In genomic region chr11:3671334-3672254, GRCh38 we compare ENCODE assay signal across 12 cellular contexts. TPM values are rescaled to one million over a fixed set of nuclear protein-coding genes. Genes with fewer than 3 reads are reported as not detected.
DNase-seq lines count a peak whose midpoint lies in the region; ATAC-seq and TF ChIP-seq lines count a peak whose summit lies in the region.
"Had no signal": no experiment of that assay in that cellular context is flagged by ENCODE, and none has a peak within 500 bp of the region (broad histone marks: within the 10 kb centered on the region; RNA-seq: fewer than 3 reads in every experiment).

CHRNA10 (minus strand) TSS chr11:3671384; CDS start chr11:3671312, 72 bp downstream.

- no peak for DNase-seq in T-helper 2 cell treated with Interferon-gamma antibody and Interleukin-4, amounts not matched to agents 5 μg/mL and 100 μg/mL, for 36 hours (ENCODE audit: low spot score)
- no peak for DNase-seq in T-helper 2 cell
- DNase-seq in Calu3: no peak
- no peak for DNase-seq in T-helper 17 cell
- DNase-seq in immature natural killer cell: no peak
- DNase-seq in foreskin melanocyte: no peak
- no peak for DNase-seq in SJCRH30
- DNase-seq: activated CD8-positive, alpha-beta memory T cell treated with anti-CD3 and anti-CD28 coated beads, Interleukin-2, amount 50 U/mL, for 4 hours; aorta; GM23248; islet precursor cell had no signal

- no peaks in the 10 kb centered on the region for H3K27me3 Mint-ChIP-seq in T-helper 2 cell treated with Interferon-gamma antibody and Interleukin-4, amounts not matched to agents 5 μg/mL and 100 μg/mL, for 36 hours (ENCODE audit: low read depth)
- H3K27me3 Mint-ChIP-seq in Calu3 (ENCODE audit: unreplicated experiment): no peaks in the 10 kb centered on the region
- H3K27me3 Mint-ChIP-seq in T-helper 17 cell: no peaks in the 10 kb centered on the region
- H3K27me3 Mint-ChIP-seq in immature natural killer cell (ENCODE audit: low read depth in 3 of 3): peaks cover 0 to 4% (median 3%) of the 10 kb centered on the region in 3 donors

- H3K27ac ChIP-seq in SJCRH30: no peak within 1 kb of the TSS
- H3K27ac ChIP-seq: GM23248 had no signal

- ATAC-seq in T-helper 17 cell (no peak), GM21619 (IDR thresholded peaks at IDR 0.05; ENCODE audit: unreplicated experiment) (no peak)

- H3K27ac Mint-ChIP-seq in T-helper 2 cell treated with Interferon-gamma antibody and Interleukin-4, amounts not matched to agents 5 μg/mL and 100 μg/mL, for 36 hours: peak within 1 kb of the TSS; percentile 37
- H3K27ac Mint-ChIP-seq in Calu3 (ENCODE audit: unreplicated experiment) (peak within 1 kb of the TSS; percentile 25), T-helper 17 cell (peak within 1 kb of the TSS; percentile 59), immature natural killer cell (peak within 1 kb of the TSS; percentile 5 to 64 (median 34))

- peaks cover 37% of the 10 kb centered on the region for H3K36me3 Mint-ChIP-seq in T-helper 2 cell treated with Interferon-gamma antibody and Interleukin-4, amounts not matched to agents 5 μg/mL and 100 μg/mL, for 36 hours (ENCODE audit: low read depth)
- H3K36me3 Mint-ChIP-seq in Calu3 (ENCODE audit: insufficient read depth, unreplicated experiment) (peaks cover 33% of the 10 kb centered on the region), T-helper 17 cell (ENCODE audit: low read depth) (peaks cover 22% of the 10 kb centered on the region), immature natural killer cell (peaks cover 25 to 54% (median 37%) of the 10 kb centered on the region in 3 donors)

- TF ChIP-seq CTCF in Calu3 (IDR thresholded peaks at IDR 0.05; ENCODE audit: unreplicated experiment): no peak

- H3K4me3 ChIP-seq in SJCRH30: no peak within 1 kb of the TSS
- H3K4me3 ChIP-seq: GM23248 had no signal

- no peaks in the 10 kb centered on the region for H3K9me3 Mint-ChIP-seq in T-helper 2 cell treated with Interferon-gamma antibody and Interleukin-4, amounts not matched to agents 5 μg/mL and 100 μg/mL, for 36 hours
- no peaks in the 10 kb centered on the region for H3K9me3 Mint-ChIP-seq in Calu3 (ENCODE audit: low read depth, unreplicated experiment)
- H3K9me3 Mint-ChIP-seq in immature natural killer cell: no peaks in the 10 kb centered on the region

- H3K4me1 ChIP-seq in SJCRH30: no peaks in the 10 kb centered on the region

- intact Hi-C loops in Calu3 (cut with micrococcal nuclease; ENCODE audit: unreplicated experiment): no loop called here

- H3K27me3 ChIP-seq in SJCRH30: no peaks in the 10 kb centered on the region

- H3K9me3 ChIP-seq in T-helper 17 cell (ENCODE audit: control insufficient read depth, low read length, poor library complexity, severe bottlenecking) (no peaks in the 10 kb centered on the region), SJCRH30 (replicated peaks) (no peaks in the 10 kb centered on the region)

- H3K4me3 Mint-ChIP-seq in T-helper 2 cell treated with Interferon-gamma antibody and Interleukin-4, amounts not matched to agents 5 μg/mL and 100 μg/mL, for 36 hours: no peak within 1 kb of the TSS
- H3K4me3 Mint-ChIP-seq in Calu3 (ENCODE audit: low read depth, unreplicated experiment): no peak within 1 kb of the TSS
- H3K4me3 Mint-ChIP-seq in T-helper 17 cell: no peak within 1 kb of the TSS
- no peak within 1 kb of the TSS for H3K4me3 Mint-ChIP-seq in immature natural killer cell

- no TSS peak for BruUV-seq in Calu3 (replicated peaks; lab: Mats Ljungman, UMichigan)

- peaks cover 46% of the 10 kb centered on the region for H3K36me3 ChIP-seq in SJCRH30

- no peaks in the 10 kb centered on the region for H3K4me1 Mint-ChIP-seq in T-helper 2 cell treated with Interferon-gamma antibody and Interleukin-4, amounts not matched to agents 5 μg/mL and 100 μg/mL, for 36 hours (ENCODE audit: low read depth)
- H3K4me1 Mint-ChIP-seq in Calu3 (ENCODE audit: low read depth, unreplicated experiment) (no peaks in the 10 kb centered on the region), T-helper 17 cell (peaks cover 6% of the 10 kb centered on the region), immature natural killer cell (no peaks in the 10 kb centered on the region)

- CTCF ChIA-PET in Calu3 (lab: Charles Lee): interaction anchor here (0.6 kb wide), 1 partner anchor 23 kb away, joined by 9 read pairs; no protein-coding TSS in a partner anchor

RNA-seq across cellular contexts. Expression of gene CHRNA10, which starts in this region (rescaled TPM):
- 6.5 and 6.9 TPM in 2 replicates for total RNA-seq in Calu3 (2022)
- total RNA-seq in T-helper 17 cell: 1 to 10 TPM in 1 of 2 donors, under 1 TPM in 1; 0.82 to 1.2 TPM
- polyA plus RNA-seq in immature natural killer cell: under 1 TPM in 1 of 3 donors, not detected in 2; 0.26 TPM
- 0.33 and 0.91 TPM in 2 replicates for total RNA-seq in SJCRH30 (2014; rRNA removed; shearing (Covaris generic))
